In the genomic region with DNA sequence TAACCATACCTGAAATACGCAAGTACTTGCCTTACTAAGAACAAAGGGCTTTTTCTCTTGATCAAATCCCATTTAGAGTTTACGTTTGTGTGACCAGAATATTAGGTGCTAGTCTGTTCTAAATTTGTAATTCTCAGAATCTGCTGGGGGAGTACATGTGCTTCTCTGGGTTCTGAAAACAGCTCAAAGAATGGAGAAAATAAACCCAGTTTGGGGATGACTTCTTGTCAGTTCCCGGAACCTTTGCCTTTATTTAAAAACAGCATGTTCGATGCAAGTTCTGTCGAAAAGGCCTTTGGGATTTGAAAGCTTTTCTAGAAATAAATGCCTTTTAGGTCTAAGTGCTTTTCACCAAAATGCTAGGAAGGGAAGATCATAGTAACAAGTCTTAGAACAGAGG, we compare ENCODE assay signal across 8 cellular contexts.
DNase-seq lines count a peak whose midpoint lies in the region; ATAC-seq and TF ChIP-seq lines count a peak whose summit lies in the region.

No MANE protein-coding gene starts in this region.

- peaks cover 93% of the 10 kb centered on the region for H3K4me1 Mint-ChIP-seq in activated CD8-positive, alpha-beta memory T cell treated with anti-CD3 and anti-CD28 coated beads, Interleukin-2, amount 10 ng/mL, durations not matched to agents 7 days and 5 days
- H3K4me1 Mint-ChIP-seq in MCF 10A (ENCODE audit: insufficient read depth, unreplicated experiment), result peaks cover 37% of the 10 kb centered on the region

- ATAC-seq in activated CD8-positive, alpha-beta memory T cell treated with anti-CD3 and anti-CD28 coated beads, Interleukin-2, amount 10 ng/mL, durations not matched to agents 7 days and 5 days, result no peak
- ATAC-seq in left colon, result no peak

- H3K36me3 ChIP-seq in mesendoderm (ENCODE audit: control insufficient read depth, insufficient read depth, low read length), result no peaks in the 10 kb centered on the region
- peaks cover 0 to 22% (median 2%) of the 10 kb centered on the region in 3 donors for H3K36me3 ChIP-seq in tibial nerve

- no CpG with 5 or more reads among the region's 5 CpGs for WGBS in mesendoderm (ENCODE audit: extremely low coverage, insufficient coverage, low lambda C conversion rate)
- WGBS in tibial nerve, 2 donors, result 45 to 47% methylated on average over 5 of the region's 5 CpGs

- no peak overlapping the region for H3K56ac ChIP-seq in mesendoderm (ENCODE audit: low read length)

- TF ChIP-seq POLR2A in tibial nerve (IDR thresholded peaks at IDR 0.05), result no peak

- no peaks in the 10 kb centered on the region for H3K27me3 ChIP-seq in mesendoderm (ENCODE audit: insufficient read depth, low read length, poor library complexity)
- no peaks in the 10 kb centered on the region for H3K27me3 ChIP-seq in tibial nerve

- H2BK5ac ChIP-seq in mesendoderm (ENCODE audit: low read length), result no peak overlapping the region

- no peaks in the 10 kb centered on the region for H3K79me2 ChIP-seq in mesendoderm (ENCODE audit: control insufficient read depth, insufficient read depth, low read length)

- no peak overlapping the region for H4K5ac ChIP-seq in mesendoderm (ENCODE audit: low read length)

- TF ChIP-seq CTCF in MCF 10A (IDR thresholded peaks at IDR 0.05; ENCODE audit: unreplicated experiment), result no peak
- TF ChIP-seq CTCF in tibial nerve (IDR thresholded peaks at IDR 0.05), result no peak

- H3K9me3 Mint-ChIP-seq in activated CD8-positive, alpha-beta memory T cell treated with anti-CD3 and anti-CD28 coated beads, Interleukin-2, amount 10 ng/mL, durations not matched to agents 7 days and 5 days (ENCODE audit: low read depth), result no peaks in the 10 kb centered on the region
- no peaks in the 10 kb centered on the region for H3K9me3 Mint-ChIP-seq in MCF 10A (ENCODE audit: unreplicated experiment)

- H3K36me3 Mint-ChIP-seq in activated CD8-positive, alpha-beta memory T cell treated with anti-CD3 and anti-CD28 coated beads, Interleukin-2, amount 10 ng/mL, durations not matched to agents 7 days and 5 days, result peaks cover 55% of the 10 kb centered on the region
- H3K36me3 Mint-ChIP-seq in MCF 10A (ENCODE audit: insufficient read depth, unreplicated experiment), result peaks cover 28% of the 10 kb centered on the region

- peak overlapping the region; percentile 99 for H3K27ac Mint-ChIP-seq in activated CD8-positive, alpha-beta memory T cell treated with anti-CD3 and anti-CD28 coated beads, Interleukin-2, amount 10 ng/mL, durations not matched to agents 7 days and 5 days
- H3K27ac Mint-ChIP-seq in MCF 10A (ENCODE audit: low read depth, unreplicated experiment), result peak overlapping the region; percentile 96

- H3K18ac ChIP-seq in mesendoderm (ENCODE audit: low read length), result no peak overlapping the region

- H3K4me2 ChIP-seq in mesendoderm (ENCODE audit: low read length), result no peak overlapping the region

- no peak overlapping the region for H4K8ac ChIP-seq in mesendoderm (ENCODE audit: low read depth, low read length)

- H3K27ac ChIP-seq in mesendoderm (ENCODE audit: low read depth, low read length) (peak overlapping the region; percentile 54), tibial nerve (peak overlapping the region; percentile 92 to 99 (median 98))

- peak; percentile 0 to 81 for TF ChIP-seq EP300 in tibial nerve (IDR thresholded peaks at IDR 0.05)

- no peak overlapping the region for H3K9ac ChIP-seq in mesendoderm (ENCODE audit: low read length)

- no peaks in the 10 kb centered on the region for H3K9me3 ChIP-seq in tibial nerve

- H2BK120ac ChIP-seq in mesendoderm (ENCODE audit: low read depth, low read length), result no peak overlapping the region

- peak overlapping the region; percentile 83 for H3K4me3 Mint-ChIP-seq in activated CD8-positive, alpha-beta memory T cell treated with anti-CD3 and anti-CD28 coated beads, Interleukin-2, amount 10 ng/mL, durations not matched to agents 7 days and 5 days
- peak overlapping the region; percentile 84 for H3K4me3 Mint-ChIP-seq in MCF 10A (ENCODE audit: unreplicated experiment)

- H3K4ac ChIP-seq in mesendoderm (ENCODE audit: low read depth, low read length), result no peak overlapping the region

- H3K4me1 ChIP-seq in mesendoderm (ENCODE audit: control insufficient read depth, low read depth, low read length) (peaks cover 17% of the 10 kb centered on the region), tibial nerve (peaks cover 0 to 75% (median 57%) of the 10 kb centered on the region in 4 donors)

- H3K4me3 ChIP-seq in mesendoderm (ENCODE audit: low read length), result no peak overlapping the region
- peak overlapping the region; percentile 48 to 66 (median 56) for H3K4me3 ChIP-seq in tibial nerve

- no peak for DNase-seq in activated CD8-positive, alpha-beta memory T cell treated with anti-CD3 and anti-CD28 coated beads, Interleukin-2, amount 10 ng/mL, durations not matched to agents 7 days and 5 days
- no peak for DNase-seq in activated CD8-positive, alpha-beta memory T cell treated with anti-CD3 and anti-CD28 coated beads, Interleukin-2, amount 50 U/mL, for 4 hours
- no peak for DNase-seq in MCF 10A (ENCODE audit: unreplicated experiment)
- no peak for DNase-seq in mesendoderm
- no peak for DNase-seq in tibial nerve (ENCODE audit: low spot score in 2 of 2)
- DNase-seq in posterior vena cava (ENCODE audit: low spot score), result no peak
- no peak for DNase-seq in NOMO-1 (lab: John Stamatoyannopoulos, UW; ENCODE audit: unreplicated experiment in 2 of 2)
- DNase-seq in left colon, result no peak

- no peak overlapping the region for H2AK5ac ChIP-seq in mesendoderm (ENCODE audit: low read length)

- H3K27me3 Mint-ChIP-seq in activated CD8-positive, alpha-beta memory T cell treated with anti-CD3 and anti-CD28 coated beads, Interleukin-2, amount 10 ng/mL, durations not matched to agents 7 days and 5 days, result no peaks in the 10 kb centered on the region
- no peaks in the 10 kb centered on the region for H3K27me3 Mint-ChIP-seq in MCF 10A (ENCODE audit: insufficient read depth, unreplicated experiment)

- BruUV-seq in MCF 10A (replicated peaks; lab: Mats Ljungman, UMichigan), result no TSS peak

- intact Hi-C loops in MCF 10A (cut with micrococcal nuclease) (loop anchor here (10.0 kb wide), 1 partner anchor 336 kb away; no protein-coding TSS in a partner anchor), posterior vena cava (cut with DNase I) (loop anchor here (5.0 to 10.0 kb wide), 3 partner anchors 46 to 196 kb away; a partner anchor contains a TSS), left colon (cut with DNase I, micrococcal nuclease) (loop anchor here in 1 of 2 donors (10.0 kb wide), 2 partner anchors 46 to 144 kb away; a partner anchor contains a TSS)

- H3K23ac ChIP-seq in mesendoderm (ENCODE audit: low read length), result no peak overlapping the region

- H2BK15ac ChIP-seq in mesendoderm (replicated peaks; ENCODE audit: low read depth), result peak overlapping the region; percentile 22

- POLR2A ChIA-PET in MCF 10A (lab: Yijun Ruan, JAX), result interaction anchor here (0.6 to 6.4 kb wide), 17 partner anchors 10 to 214 kb away, joined by 3 to 98 read pairs (median 10); a partner anchor contains a TSS

- H3K79me1 ChIP-seq in mesendoderm (ENCODE audit: low read length), result no peaks in the 10 kb centered on the region

- CTCF ChIA-PET in activated CD8-positive, alpha-beta memory T cell treated with anti-CD3 and anti-CD28 coated beads, Interleukin-2, amount 10 ng/mL, durations not matched to agents 7 days and 5 days (lab: Charles Lee), result interaction anchor here (1.2 to 5.9 kb wide), 6 partner anchors 10 to 196 kb away, joined by 4 to 50 read pairs (median 15); no protein-coding TSS in a partner anchor
- CTCF ChIA-PET in MCF 10A (lab: Yijun Ruan, JAX), result interaction anchor here (1.5 to 3.5 kb wide), 4 partner anchors 10 to 197 kb away, joined by 3 to 28 read pairs (median 17); a partner anchor contains a TSS
